Comparison of ENCODE assay signal across 1 cellular context in the genomic region with DNA sequence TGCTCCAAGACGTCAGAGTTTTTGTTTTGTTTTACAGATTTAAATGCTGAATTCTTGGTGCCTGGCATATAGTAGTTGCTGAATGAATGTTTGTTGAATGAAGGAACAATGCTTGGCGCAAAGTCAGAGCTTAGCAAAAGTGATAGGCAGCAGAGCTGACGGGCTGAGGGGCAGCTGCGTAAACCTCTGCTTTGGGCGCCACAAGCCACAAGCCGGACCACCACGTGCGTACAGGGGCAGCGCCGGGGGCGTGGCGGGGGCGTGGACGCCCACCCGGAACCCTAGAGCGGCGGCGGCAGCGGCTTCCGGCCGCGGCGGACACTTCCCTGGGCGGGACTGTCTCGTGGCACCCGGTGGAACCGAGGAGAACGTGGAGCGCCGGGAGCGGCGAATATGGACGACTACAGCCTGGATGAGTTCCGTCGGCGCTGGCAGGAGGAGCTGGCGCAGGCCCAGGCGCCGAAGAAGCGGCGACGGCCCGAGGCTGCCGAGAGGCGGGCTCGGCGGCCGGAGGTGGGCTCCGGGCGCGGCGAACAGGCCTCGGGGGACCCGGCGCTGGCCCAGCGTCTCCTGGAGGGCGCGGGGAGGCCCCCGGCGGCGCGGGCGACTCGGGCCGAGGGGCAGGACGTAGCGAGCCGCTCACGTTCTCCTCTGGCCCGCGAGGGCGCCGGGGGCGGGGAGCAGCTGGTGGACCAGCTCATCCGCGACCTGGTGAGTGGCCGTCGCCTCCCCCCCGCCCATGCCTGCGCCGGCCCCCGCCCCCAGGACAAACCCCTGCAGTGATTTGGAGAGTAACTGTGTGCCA.
A peak's percentile ranks its signal among the peaks of the same experiment; 100 is the strongest.
TF ChIP-seq lines count a peak whose summit lies in the region.

A gene with protein sequence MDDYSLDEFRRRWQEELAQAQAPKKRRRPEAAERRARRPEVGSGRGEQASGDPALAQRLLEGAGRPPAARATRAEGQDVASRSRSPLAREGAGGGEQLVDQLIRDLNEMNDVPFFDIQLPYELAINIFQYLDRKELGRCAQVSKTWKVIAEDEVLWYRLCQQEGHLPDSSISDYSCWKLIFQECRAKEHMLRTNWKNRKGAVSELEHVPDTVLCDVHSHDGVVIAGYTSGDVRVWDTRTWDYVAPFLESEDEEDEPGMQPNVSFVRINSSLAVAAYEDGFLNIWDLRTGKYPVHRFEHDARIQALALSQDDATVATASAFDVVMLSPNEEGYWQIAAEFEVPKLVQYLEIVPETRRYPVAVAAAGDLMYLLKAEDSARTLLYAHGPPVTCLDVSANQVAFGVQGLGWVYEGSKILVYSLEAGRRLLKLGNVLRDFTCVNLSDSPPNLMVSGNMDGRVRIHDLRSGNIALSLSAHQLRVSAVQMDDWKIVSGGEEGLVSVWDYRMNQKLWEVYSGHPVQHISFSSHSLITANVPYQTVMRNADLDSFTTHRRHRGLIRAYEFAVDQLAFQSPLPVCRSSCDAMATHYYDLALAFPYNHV (plus strand): TSS at position 306 of the 805 bp plus-strand sequence. CDS start 88 bp downstream, at position 394.

TF ChIP-seq in HepG2, 621 proteins besides CTCF, POLR2A, EP300 and RAD21 (continued from another document and continues in another):
- TF ChIP-seq, protein P1, sequence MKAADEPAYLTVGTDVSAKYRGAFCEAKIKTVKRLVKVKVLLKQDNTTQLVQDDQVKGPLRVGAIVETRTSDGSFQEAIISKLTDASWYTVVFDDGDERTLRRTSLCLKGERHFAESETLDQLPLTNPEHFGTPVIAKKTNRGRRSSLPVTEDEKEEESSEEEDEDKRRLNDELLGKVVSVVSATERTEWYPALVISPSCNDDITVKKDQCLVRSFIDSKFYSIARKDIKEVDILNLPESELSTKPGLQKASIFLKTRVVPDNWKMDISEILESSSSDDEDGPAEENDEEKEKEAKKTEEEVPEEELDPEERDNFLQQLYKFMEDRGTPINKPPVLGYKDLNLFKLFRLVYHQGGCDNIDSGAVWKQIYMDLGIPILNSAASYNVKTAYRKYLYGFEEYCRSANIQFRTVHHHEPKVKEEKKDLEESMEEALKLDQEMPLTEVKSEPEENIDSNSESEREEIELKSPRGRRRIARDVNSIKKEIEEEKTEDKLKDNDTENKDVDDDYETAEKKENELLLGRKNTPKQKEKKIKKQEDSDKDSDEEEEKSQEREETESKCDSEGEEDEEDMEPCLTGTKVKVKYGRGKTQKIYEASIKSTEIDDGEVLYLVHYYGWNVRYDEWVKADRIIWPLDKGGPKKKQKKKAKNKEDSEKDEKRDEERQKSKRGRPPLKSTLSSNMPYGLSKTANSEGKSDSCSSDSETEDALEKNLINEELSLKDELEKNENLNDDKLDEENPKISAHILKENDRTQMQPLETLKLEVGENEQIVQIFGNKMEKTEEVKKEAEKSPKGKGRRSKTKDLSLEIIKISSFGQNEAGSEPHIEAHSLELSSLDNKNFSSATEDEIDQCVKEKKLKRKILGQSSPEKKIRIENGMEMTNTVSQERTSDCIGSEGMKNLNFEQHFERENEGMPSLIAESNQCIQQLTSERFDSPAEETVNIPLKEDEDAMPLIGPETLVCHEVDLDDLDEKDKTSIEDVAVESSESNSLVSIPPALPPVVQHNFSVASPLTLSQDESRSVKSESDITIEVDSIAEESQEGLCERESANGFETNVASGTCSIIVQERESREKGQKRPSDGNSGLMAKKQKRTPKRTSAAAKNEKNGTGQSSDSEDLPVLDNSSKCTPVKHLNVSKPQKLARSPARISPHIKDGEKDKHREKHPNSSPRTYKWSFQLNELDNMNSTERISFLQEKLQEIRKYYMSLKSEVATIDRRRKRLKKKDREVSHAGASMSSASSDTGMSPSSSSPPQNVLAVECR (CRISPR knock-in tag; IDR thresholded peaks at IDR 0.05; ENCODE audit: borderline replicate concordance) = peak; percentile 99
- 0 out of 2 replicates have a peak, but pooled peaks have one; percentile 62 for TF ChIP-seq ZNF430 (CRISPR knock-in tag; IDR thresholded peaks at IDR 0.05)
- no peak for TF ChIP-seq TBP (CRISPR knock-in tag; IDR thresholded peaks at IDR 0.05)
- no peak for TF ChIP-seq STAG1 (CRISPR knock-in tag; IDR thresholded peaks at IDR 0.05)
- peak; percentile 56 for TF ChIP-seq AGO2 (optimal IDR thresholded peaks at IDR 0.05; ENCODE audit: low read depth, low read length)
- TF ChIP-seq, protein P2, sequence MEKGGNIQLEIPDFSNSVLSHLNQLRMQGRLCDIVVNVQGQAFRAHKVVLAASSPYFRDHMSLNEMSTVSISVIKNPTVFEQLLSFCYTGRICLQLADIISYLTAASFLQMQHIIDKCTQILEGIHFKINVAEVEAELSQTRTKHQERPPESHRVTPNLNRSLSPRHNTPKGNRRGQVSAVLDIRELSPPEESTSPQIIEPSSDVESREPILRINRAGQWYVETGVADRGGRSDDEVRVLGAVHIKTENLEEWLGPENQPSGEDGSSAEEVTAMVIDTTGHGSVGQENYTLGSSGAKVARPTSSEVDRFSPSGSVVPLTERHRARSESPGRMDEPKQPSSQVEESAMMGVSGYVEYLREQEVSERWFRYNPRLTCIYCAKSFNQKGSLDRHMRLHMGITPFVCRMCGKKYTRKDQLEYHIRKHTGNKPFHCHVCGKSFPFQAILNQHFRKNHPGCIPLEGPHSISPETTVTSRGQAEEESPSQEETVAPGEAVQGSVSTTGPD (CRISPR knock-in tag; IDR thresholded peaks at IDR 0.05) = no peak
- TF ChIP-seq, protein P3, sequence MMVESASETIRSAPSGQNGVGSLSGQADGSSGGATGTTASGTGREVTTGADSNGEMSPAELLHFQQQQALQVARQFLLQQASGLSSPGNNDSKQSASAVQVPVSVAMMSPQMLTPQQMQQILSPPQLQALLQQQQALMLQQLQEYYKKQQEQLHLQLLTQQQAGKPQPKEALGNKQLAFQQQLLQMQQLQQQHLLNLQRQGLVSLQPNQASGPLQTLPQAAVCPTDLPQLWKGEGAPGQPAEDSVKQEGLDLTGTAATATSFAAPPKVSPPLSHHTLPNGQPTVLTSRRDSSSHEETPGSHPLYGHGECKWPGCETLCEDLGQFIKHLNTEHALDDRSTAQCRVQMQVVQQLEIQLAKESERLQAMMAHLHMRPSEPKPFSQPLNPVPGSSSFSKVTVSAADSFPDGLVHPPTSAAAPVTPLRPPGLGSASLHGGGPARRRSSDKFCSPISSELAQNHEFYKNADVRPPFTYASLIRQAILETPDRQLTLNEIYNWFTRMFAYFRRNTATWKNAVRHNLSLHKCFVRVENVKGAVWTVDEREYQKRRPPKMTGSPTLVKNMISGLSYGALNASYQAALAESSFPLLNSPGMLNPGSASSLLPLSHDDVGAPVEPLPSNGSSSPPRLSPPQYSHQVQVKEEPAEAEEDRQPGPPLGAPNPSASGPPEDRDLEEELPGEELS (CRISPR knock-in tag; IDR thresholded peaks at IDR 0.05) = 0 out of 2 replicates have a peak, but pooled peaks have one; percentile 37
- TF ChIP-seq JARID2 (CRISPR knock-in tag; IDR thresholded peaks at IDR 0.05; ENCODE audit: insufficient replicate concordance) = no peak
- no peak for TF ChIP-seq MLLT10 (CRISPR knock-in tag; IDR thresholded peaks at IDR 0.05)
- TF ChIP-seq, protein P4, sequence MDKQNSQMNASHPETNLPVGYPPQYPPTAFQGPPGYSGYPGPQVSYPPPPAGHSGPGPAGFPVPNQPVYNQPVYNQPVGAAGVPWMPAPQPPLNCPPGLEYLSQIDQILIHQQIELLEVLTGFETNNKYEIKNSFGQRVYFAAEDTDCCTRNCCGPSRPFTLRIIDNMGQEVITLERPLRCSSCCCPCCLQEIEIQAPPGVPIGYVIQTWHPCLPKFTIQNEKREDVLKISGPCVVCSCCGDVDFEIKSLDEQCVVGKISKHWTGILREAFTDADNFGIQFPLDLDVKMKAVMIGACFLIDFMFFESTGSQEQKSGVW (CRISPR knock-in tag; IDR thresholded peaks at IDR 0.05; ENCODE audit: borderline replicate concordance) = no peak
- TF ChIP-seq NCOA5 (CRISPR knock-in tag; IDR thresholded peaks at IDR 0.05) = no peak
- TF ChIP-seq, protein P5, sequence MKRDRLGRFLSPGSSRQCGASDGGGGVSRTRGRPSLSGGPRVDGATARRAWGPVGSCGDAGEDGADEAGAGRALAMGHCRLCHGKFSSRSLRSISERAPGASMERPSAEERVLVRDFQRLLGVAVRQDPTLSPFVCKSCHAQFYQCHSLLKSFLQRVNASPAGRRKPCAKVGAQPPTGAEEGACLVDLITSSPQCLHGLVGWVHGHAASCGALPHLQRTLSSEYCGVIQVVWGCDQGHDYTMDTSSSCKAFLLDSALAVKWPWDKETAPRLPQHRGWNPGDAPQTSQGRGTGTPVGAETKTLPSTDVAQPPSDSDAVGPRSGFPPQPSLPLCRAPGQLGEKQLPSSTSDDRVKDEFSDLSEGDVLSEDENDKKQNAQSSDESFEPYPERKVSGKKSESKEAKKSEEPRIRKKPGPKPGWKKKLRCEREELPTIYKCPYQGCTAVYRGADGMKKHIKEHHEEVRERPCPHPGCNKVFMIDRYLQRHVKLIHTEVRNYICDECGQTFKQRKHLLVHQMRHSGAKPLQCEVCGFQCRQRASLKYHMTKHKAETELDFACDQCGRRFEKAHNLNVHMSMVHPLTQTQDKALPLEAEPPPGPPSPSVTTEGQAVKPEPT (CRISPR knock-in tag; IDR thresholded peaks at IDR 0.05; ENCODE audit: low read depth) = 0 out of 2 replicates have a peak, but pooled peaks have one; percentile 56
- TF ChIP-seq MIXL1 (CRISPR knock-in tag; IDR thresholded peaks at IDR 0.05) = no peak
- no peak for TF ChIP-seq SMARCE1 (IDR thresholded peaks at IDR 0.05; ENCODE audit: borderline replicate concordance)
- TF ChIP-seq SMAD1 (CRISPR knock-in tag; IDR thresholded peaks at IDR 0.05; ENCODE audit: borderline replicate concordance, low read depth) = no peak
- peak; percentile 71 for TF ChIP-seq ZNF777 (CRISPR knock-in tag; IDR thresholded peaks at IDR 0.05)
- TF ChIP-seq, protein P6, sequence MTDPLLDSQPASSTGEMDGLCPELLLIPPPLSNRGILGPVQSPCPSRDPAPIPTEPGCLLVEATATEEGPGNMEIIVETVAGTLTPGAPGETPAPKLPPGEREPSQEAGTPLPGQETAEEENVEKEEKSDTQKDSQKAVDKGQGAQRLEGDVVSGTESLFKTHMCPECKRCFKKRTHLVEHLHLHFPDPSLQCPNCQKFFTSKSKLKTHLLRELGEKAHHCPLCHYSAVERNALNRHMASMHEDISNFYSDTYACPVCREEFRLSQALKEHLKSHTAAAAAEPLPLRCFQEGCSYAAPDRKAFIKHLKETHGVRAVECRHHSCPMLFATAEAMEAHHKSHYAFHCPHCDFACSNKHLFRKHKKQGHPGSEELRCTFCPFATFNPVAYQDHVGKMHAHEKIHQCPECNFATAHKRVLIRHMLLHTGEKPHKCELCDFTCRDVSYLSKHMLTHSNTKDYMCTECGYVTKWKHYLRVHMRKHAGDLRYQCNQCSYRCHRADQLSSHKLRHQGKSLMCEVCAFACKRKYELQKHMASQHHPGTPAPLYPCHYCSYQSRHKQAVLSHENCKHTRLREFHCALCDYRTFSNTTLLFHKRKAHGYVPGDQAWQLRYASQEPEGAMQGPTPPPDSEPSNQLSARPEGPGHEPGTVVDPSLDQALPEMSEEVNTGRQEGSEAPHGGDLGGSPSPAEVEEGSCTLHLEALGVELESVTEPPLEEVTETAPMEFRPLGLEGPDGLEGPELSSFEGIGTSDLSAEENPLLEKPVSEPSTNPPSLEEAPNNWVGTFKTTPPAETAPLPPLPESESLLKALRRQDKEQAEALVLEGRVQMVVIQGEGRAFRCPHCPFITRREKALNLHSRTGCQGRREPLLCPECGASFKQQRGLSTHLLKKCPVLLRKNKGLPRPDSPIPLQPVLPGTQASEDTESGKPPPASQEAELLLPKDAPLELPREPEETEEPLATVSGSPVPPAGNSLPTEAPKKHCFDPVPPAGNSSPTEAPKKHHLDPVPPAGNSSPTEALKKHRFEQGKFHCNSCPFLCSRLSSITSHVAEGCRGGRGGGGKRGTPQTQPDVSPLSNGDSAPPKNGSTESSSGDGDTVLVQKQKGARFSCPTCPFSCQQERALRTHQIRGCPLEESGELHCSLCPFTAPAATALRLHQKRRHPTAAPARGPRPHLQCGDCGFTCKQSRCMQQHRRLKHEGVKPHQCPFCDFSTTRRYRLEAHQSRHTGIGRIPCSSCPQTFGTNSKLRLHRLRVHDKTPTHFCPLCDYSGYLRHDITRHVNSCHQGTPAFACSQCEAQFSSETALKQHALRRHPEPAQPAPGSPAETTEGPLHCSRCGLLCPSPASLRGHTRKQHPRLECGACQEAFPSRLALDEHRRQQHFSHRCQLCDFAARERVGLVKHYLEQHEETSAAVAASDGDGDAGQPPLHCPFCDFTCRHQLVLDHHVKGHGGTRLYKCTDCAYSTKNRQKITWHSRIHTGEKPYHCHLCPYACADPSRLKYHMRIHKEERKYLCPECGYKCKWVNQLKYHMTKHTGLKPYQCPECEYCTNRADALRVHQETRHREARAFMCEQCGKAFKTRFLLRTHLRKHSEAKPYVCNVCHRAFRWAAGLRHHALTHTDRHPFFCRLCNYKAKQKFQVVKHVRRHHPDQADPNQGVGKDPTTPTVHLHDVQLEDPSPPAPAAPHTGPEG (CRISPR knock-in tag; IDR thresholded peaks at IDR 0.05) = no peak
- peak; percentile 28 for TF ChIP-seq IKZF4 (CRISPR knock-in tag; IDR thresholded peaks at IDR 0.05; ENCODE audit: borderline replicate concordance, low read depth, not compliant biosample characterization)
- TF ChIP-seq ZNF10 (CRISPR knock-in tag; IDR thresholded peaks at IDR 0.05; ENCODE audit: borderline replicate concordance, low read depth) = 0 out of 2 replicates have a peak, but pooled peaks have one; percentile 53
- no peak for TF ChIP-seq HNF4G (IDR thresholded peaks at IDR 0.05; ENCODE audit: borderline replicate concordance, low read depth, low read length)
- TF ChIP-seq HNF4G (CRISPR knock-in tag; IDR thresholded peaks at IDR 0.05; ENCODE audit: borderline replicate concordance, low read depth) = peak; percentile 74
- TF ChIP-seq GABPA (IDR thresholded peaks at IDR 0.05; ENCODE audit: low read depth, low read length) = peak; percentile 99
- peak; percentile 87 for TF ChIP-seq GABPA (CRISPR knock-in tag; IDR thresholded peaks at IDR 0.05; ENCODE audit: low read depth)
- no peak for TF ChIP-seq ZBTB20 (CRISPR knock-in tag; IDR thresholded peaks at IDR 0.05; ENCODE audit: borderline replicate concordance, low read depth)
- TF ChIP-seq KAT2B (IDR thresholded peaks at IDR 0.05; ENCODE audit: borderline replicate concordance, low read depth, low read length) = no peak
- TF ChIP-seq CCAR2 (optimal IDR thresholded peaks at IDR 0.05; ENCODE audit: low read depth, low read length) = no peak
- peak; percentile 72; the same call in 1 of the 2 replicates for TF ChIP-seq ZNF782 (CRISPR knock-in tag; IDR thresholded peaks at IDR 0.05; ENCODE audit: borderline replicate concordance)
- TF ChIP-seq, protein P7, sequence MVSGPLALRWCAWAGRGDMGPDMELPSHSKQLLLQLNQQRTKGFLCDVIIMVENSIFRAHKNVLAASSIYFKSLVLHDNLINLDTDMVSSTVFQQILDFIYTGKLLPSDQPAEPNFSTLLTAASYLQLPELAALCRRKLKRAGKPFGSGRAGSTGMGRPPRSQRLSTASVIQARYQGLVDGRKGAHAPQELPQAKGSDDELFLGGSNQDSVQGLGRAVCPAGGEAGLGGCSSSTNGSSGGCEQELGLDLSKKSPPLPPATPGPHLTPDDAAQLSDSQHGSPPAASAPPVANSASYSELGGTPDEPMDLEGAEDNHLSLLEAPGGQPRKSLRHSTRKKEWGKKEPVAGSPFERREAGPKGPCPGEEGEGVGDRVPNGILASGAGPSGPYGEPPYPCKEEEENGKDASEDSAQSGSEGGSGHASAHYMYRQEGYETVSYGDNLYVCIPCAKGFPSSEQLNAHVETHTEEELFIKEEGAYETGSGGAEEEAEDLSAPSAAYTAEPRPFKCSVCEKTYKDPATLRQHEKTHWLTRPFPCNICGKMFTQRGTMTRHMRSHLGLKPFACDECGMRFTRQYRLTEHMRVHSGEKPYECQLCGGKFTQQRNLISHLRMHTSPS (CRISPR knock-in tag; IDR thresholded peaks at IDR 0.05; ENCODE audit: low read depth) = no peak
- no peak for TF ChIP-seq GATA4 (IDR thresholded peaks at IDR 0.05; ENCODE audit: borderline replicate concordance, low read depth)
- no peak for TF ChIP-seq ZC3H4 (CRISPR knock-in tag; IDR thresholded peaks at IDR 0.05; ENCODE audit: borderline replicate concordance)
